In the genomic region with DNA sequence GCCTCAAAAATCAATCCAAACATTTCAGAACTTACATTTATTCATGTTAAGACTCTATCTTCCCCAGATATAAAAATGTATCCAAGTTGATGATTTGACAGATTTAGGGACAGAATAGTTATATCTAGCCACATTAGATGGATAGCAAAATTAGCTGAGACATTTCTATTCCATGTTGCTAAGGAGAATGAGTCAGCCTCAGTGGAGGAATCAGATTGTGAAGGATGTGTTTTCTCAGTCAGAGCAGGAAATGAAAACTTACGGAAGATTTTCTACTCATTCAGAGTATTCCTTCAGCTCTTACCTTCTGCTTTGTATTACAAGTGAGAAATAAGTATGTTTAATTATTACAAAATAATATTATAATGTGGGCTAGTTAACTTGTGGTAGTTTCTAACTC, we compare ENCODE assay signal across 20 cellular contexts.
"Had no signal": no experiment of that assay in that cellular context is flagged by ENCODE, and none has a peak within 500 bp of the region (broad histone marks: within the 10 kb centered on the region; RNA-seq: fewer than 3 reads in every experiment).

No MANE protein-coding gene starts in this region.

- H3K27ac ChIP-seq: breast epithelium, coronary artery, pancreas, psoas muscle, tibial artery had no signal

- H3K4me3 ChIP-seq: breast epithelium, coronary artery, pancreas, psoas muscle, tibial artery had no signal

- H3K27me3 Mint-ChIP-seq: activated naive CD8-positive, alpha-beta T cell treated with anti-CD3 and anti-CD28 coated beads, Interleukin-2, amount 10 ng/mL, durations not matched to agents 7 days and 5 days; memory B cell; stimulated activated naive CD8-positive, alpha-beta T cell treated with anti-CD3 and anti-CD28 coated beads, Interleukin-15, Interleukin-2, amounts not matched to agents 100 ng/mL and 50 ng/mL, for 24 hours had no signal

- H3K4me1 Mint-ChIP-seq: activated naive CD8-positive, alpha-beta T cell treated with anti-CD3 and anti-CD28 coated beads, Interleukin-2, amount 10 ng/mL, durations not matched to agents 7 days and 5 days; immature natural killer cell; memory B cell; nephron had no signal

- H3K4me1 ChIP-seq: breast epithelium, pancreas, psoas muscle, tibial artery had no signal

- H3K4me3 Mint-ChIP-seq: activated naive CD8-positive, alpha-beta T cell treated with anti-CD3 and anti-CD28 coated beads, Interleukin-2, amount 10 ng/mL, durations not matched to agents 7 days and 5 days; immature natural killer cell; memory B cell; nephron; stimulated activated naive CD8-positive, alpha-beta T cell treated with anti-CD3 and anti-CD28 coated beads, Interleukin-15, Interleukin-2, amounts not matched to agents 100 ng/mL and 50 ng/mL, for 24 hours; WTC11 had no signal

- DNase-seq: activated naive CD4-positive, alpha-beta T cell treated with Interleukin-2 at 50 U/mL for 16 hours; activated naive CD8-positive, alpha-beta T cell treated with anti-CD3 and anti-CD28 coated beads, Interleukin-2, amount 10 ng/mL, durations not matched to agents 7 days and 5 days; activated T-cell treated with anti-CD3 and anti-CD28 coated beads, Interleukin-2, amount 50 U/mL, for 48 hours; foreskin fibroblast; immature natural killer cell; left cardiac atrium; pancreas; psoas muscle; right cardiac atrium; stimulated activated CD4-positive, alpha-beta T cell treated with anti-CD3 and anti-CD28 coated beads, Interleukin-1b, Interleukin-23, amount 100 ng/mL, for 48 hours; substantia nigra; T-helper 9 cell; tibial artery had no signal

- FAIRE-seq: pancreas, urothelium cell line had no signal

- H3K27me3 ChIP-seq: breast epithelium, tibial artery had no signal

- H3K27ac Mint-ChIP-seq: activated naive CD8-positive, alpha-beta T cell treated with anti-CD3 and anti-CD28 coated beads, Interleukin-2, amount 10 ng/mL, durations not matched to agents 7 days and 5 days; immature natural killer cell; memory B cell; nephron; stimulated activated naive CD8-positive, alpha-beta T cell treated with anti-CD3 and anti-CD28 coated beads, Interleukin-15, Interleukin-2, amounts not matched to agents 100 ng/mL and 50 ng/mL, for 24 hours; WTC11 had no signal

- H3K9me3 Mint-ChIP-seq: activated naive CD8-positive, alpha-beta T cell treated with anti-CD3 and anti-CD28 coated beads, Interleukin-2, amount 10 ng/mL, durations not matched to agents 7 days and 5 days; nephron; WTC11 had no signal

- H3K9me3 ChIP-seq: breast epithelium, pancreas, psoas muscle, tibial artery had no signal

- H3K36me3 ChIP-seq: breast epithelium, pancreas, tibial artery had no signal

- ATAC-seq: left cardiac atrium, pancreas, psoas muscle, right cardiac atrium, WTC11 had no signal

- H3K36me3 Mint-ChIP-seq: activated naive CD8-positive, alpha-beta T cell treated with anti-CD3 and anti-CD28 coated beads, Interleukin-2, amount 10 ng/mL, durations not matched to agents 7 days and 5 days; immature natural killer cell; memory B cell; WTC11 had no signal
